9 cellular contexts compared by ENCODE assay signal in the genomic region with DNA sequence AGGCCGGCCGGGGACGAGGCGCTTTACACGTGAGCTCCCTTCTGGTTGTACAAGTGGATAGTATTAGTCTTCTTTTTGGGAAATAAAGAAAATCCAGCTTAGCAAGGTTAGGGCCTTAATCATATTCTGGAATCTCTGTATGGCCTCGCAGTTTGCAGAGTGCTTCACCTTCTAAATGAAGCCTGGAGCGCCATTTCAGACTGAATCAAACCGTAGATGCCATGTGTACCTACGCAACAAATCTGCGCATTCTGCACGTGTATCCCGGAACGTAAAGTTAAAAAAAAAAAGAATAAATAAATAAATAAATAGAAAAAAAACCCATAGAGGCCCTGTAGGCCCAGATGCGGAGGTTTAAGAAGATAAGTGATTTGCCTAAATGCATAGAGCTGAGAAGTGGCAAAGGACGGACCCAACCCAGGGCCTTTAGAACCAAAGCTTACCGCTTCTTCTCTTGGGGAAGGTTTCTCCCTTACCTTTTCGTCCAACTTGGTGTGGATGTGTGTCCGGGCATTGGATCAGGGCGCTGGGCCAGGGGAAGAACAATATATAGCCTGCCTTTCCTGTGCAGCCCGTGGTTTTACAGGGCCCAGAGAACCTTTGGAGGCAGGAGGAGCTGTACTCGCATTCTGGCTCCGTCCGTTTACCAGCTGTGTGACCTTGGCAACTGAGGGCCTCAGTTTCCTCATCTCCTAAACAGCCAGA. TPM values are rescaled to one million over a fixed set of nuclear protein-coding genes. Genes with fewer than 3 reads are reported as not detected.
DNase-seq lines count a peak whose midpoint lies in the region; ATAC-seq, FAIRE-seq and TF ChIP-seq lines count a peak whose summit lies in the region.
"Had no signal": no experiment of that assay in that cellular context is flagged by ENCODE, and none has a peak within 500 bp of the region (broad histone marks: within the 10 kb centered on the region; RNA-seq: fewer than 3 reads in every experiment).

No MANE protein-coding gene starts in this region.

- H3K36me3 ChIP-seq in SJSA1 (peaks cover 8% of the 10 kb centered on the region), prostate gland (no peaks in the 10 kb centered on the region)

- intact Hi-C loops in prostate gland (cut with DNase I) = loop anchor here (5.0 kb wide), 2 partner anchors 104 to 149 kb away; no protein-coding TSS in a partner anchor

- H3K27me3 ChIP-seq in SJSA1 (replicated peaks) (no peaks in the 10 kb centered on the region), prostate gland (replicated peaks; ENCODE audit: insufficient read depth) (no peaks in the 10 kb centered on the region)

- H3K9me3 ChIP-seq in SJSA1 (replicated peaks) (no peaks in the 10 kb centered on the region), prostate gland (no peaks in the 10 kb centered on the region)

- FAIRE-seq in urothelium cell line (lab: Jason Lieb, UNC) = no peak

- H3K4me1 ChIP-seq in SJSA1 (replicated peaks) (peaks cover 51% of the 10 kb centered on the region), prostate gland (replicated peaks) (peaks cover 11% of the 10 kb centered on the region)

- TF ChIP-seq CTCF in foreskin fibroblast (IDR thresholded peaks at IDR 0.05; ENCODE audit: low read depth, low read length) (no peak), prostate gland (IDR thresholded peaks at IDR 0.05) (no peak)

- no peak for ATAC-seq in GM21515 (IDR thresholded peaks at IDR 0.05; ENCODE audit: unreplicated experiment)
- ATAC-seq in HG02588 (IDR thresholded peaks at IDR 0.05; ENCODE audit: unreplicated experiment) = no peak

- WGBS in prostate gland = 49% methylated on average over 23 of the region's 23 CpGs

- DNase-seq in D341Med (ENCODE audit: low spot score) = peak; percentile 27
- DNase-seq in SJSA1 (ENCODE audit: low read depth in 1 of 2, low spot score in 2 of 2) = peak in 1 of 2 experiments; percentile 18
- no peak for DNase-seq in foreskin fibroblast
- no peak for DNase-seq in prostate gland (ENCODE audit: low spot score)
- no peak for DNase-seq in NCI-H1105 treated with DMSO at 0.1 percent for 48 hours (lab: John Stamatoyannopoulos, UW)
- no peak for DNase-seq in urothelium cell line (ENCODE audit: low spot score)
- DNase-seq: T-helper 9 cell had no signal

- H3K27ac ChIP-seq in SJSA1 = peak overlapping the region; percentile 70
- peak overlapping the region; percentile 82 to 84 for H3K27ac ChIP-seq in prostate gland

- peak overlapping the region; percentile 94 for H3K4me3 ChIP-seq in SJSA1
- peak overlapping the region; percentile 67 to 68 for H3K4me3 ChIP-seq in foreskin fibroblast (ENCODE audit: low read depth in 1 of 2, low read length in 2 of 2)
- H3K4me3 ChIP-seq in prostate gland = peak overlapping the region; percentile 82 to 89

- TF ChIP-seq POLR2A in prostate gland (IDR thresholded peaks at IDR 0.05) = no peak

RNA-seq across cellular contexts. Expression of a gene that starts 0.5 kb away (rescaled TPM):
- total RNA-seq in SJSA1 (2014; rRNA removed; shearing (Covaris generic)) = 166 and 188 TPM in 2 replicates
- 10 to 100 TPM; 20.6 to 82.8 TPM for total RNA-seq in prostate gland
